1 cellular context compared by ENCODE assay signal in genomic region chr7:43248961-43249807, GRCh38.
TF ChIP-seq lines count a peak whose summit lies in the region.

No MANE protein-coding gene starts in this region.

TF ChIP-seq in GM23338, 12 proteins besides CTCF, POLR2A, EP300 and RAD21 (continued from another document):
- TF ChIP-seq, protein P1, sequence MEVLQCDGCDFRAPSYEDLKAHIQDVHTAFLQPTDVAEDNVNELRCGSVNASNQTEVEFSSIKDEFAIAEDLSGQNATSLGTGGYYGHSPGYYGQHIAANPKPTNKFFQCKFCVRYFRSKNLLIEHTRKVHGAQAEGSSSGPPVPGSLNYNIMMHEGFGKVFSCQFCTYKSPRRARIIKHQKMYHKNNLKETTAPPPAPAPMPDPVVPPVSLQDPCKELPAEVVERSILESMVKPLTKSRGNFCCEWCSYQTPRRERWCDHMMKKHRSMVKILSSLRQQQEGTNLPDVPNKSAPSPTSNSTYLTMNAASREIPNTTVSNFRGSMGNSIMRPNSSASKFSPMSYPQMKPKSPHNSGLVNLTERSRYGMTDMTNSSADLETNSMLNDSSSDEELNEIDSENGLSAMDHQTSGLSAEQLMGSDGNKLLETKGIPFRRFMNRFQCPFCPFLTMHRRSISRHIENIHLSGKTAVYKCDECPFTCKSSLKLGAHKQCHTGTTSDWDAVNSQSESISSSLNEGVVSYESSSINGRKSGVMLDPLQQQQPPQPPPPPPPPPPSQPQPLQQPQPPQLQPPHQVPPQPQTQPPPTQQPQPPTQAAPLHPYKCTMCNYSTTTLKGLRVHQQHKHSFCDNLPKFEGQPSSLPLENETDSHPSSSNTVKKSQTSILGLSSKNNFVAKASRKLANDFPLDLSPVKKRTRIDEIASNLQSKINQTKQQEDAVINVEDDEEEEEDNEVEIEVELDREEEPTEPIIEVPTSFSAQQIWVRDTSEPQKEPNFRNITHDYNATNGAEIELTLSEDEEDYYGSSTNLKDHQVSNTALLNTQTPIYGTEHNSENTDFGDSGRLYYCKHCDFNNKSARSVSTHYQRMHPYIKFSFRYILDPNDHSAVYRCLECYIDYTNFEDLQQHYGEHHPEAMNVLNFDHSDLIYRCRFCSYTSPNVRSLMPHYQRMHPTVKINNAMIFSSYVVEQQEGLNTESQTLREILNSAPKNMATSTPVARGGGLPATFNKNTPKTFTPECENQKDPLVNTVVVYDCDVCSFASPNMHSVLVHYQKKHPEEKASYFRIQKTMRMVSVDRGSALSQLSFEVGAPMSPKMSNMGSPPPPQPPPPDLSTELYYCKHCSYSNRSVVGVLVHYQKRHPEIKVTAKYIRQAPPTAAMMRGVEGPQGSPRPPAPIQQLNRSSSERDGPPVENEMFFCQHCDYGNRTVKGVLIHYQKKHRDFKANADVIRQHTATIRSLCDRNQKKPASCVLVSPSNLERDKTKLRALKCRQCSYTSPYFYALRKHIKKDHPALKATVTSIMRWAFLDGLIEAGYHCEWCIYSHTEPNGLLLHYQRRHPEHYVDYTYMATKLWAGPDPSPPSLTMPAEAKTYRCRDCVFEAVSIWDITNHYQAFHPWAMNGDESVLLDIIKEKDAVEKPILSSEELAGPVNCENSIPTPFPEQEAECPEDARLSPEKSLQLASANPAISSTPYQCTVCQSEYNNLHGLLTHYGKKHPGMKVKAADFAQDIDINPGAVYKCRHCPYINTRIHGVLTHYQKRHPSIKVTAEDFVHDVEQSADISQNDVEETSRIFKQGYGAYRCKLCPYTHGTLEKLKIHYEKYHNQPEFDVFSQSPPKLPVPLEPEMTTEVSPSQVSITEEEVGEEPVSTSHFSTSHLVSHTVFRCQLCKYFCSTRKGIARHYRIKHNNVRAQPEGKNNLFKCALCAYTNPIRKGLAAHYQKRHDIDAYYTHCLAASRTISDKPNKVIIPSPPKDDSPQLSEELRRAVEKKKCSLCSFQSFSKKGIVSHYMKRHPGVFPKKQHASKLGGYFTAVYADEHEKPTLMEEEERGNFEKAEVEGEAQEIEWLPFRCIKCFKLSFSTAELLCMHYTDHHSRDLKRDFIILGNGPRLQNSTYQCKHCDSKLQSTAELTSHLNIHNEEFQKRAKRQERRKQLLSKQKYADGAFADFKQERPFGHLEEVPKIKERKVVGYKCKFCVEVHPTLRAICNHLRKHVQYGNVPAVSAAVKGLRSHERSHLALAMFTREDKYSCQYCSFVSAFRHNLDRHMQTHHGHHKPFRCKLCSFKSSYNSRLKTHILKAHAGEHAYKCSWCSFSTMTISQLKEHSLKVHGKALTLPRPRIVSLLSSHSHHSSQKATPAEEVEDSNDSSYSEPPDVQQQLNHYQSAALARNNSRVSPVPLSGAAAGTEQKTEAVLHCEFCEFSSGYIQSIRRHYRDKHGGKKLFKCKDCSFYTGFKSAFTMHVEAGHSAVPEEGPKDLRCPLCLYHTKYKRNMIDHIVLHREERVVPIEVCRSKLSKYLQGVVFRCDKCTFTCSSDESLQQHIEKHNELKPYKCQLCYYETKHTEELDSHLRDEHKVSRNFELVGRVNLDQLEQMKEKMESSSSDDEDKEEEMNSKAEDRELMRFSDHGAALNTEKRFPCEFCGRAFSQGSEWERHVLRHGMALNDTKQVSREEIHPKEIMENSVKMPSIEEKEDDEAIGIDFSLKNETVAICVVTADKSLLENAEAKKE (CRISPR knock-in tag; IDR thresholded peaks at IDR 0.05) = no peak
- TF ChIP-seq STAT1 (IDR thresholded peaks at IDR 0.05; ENCODE audit: unreplicated experiment) (no peak), EZH2 (IDR thresholded peaks at IDR 0.05; ENCODE audit: low read depth, unreplicated experiment) (no peak), POLR2AphosphoS5 (IDR thresholded peaks at IDR 0.05; ENCODE audit: low read depth) (no peak)
